22 cellular contexts compared by ENCODE assay signal in genomic region chr11:102708654-102709053, GRCh38. TPM values are rescaled to one million over a fixed set of nuclear protein-coding genes. Genes with fewer than 3 reads are reported as not detected.
DNase-seq lines count a peak whose midpoint lies in the region; ATAC-seq and TF ChIP-seq lines count a peak whose summit lies in the region.
"Had no signal": no experiment of that assay in that cellular context is flagged by ENCODE, and none has a peak within 500 bp of the region (broad histone marks: within the 10 kb centered on the region; RNA-seq: fewer than 3 reads in every experiment).

No MANE protein-coding gene starts in this region.

- no peak overlapping the region for H2BK12ac ChIP-seq in mesenchymal stem cell (ENCODE audit: low read length in 2 of 2)

- H3K36me3 ChIP-seq in mammary epithelial cell (ENCODE audit: insufficient read depth, low read length) (no peaks in the 10 kb centered on the region), mesenchymal stem cell (ENCODE audit: control insufficient read depth in 1 of 2, insufficient read depth in 2 of 2, low read depth in 1 of 2, low read length in 2 of 2) (no peaks in the 10 kb centered on the region), smooth muscle cell (ENCODE audit: low read depth) (no peaks in the 10 kb centered on the region), SK-N-SH (replicated peaks in 1 of 2; ENCODE audit: control insufficient read depth in 1 of 2, insufficient read depth in 2 of 2, low read length in 1 of 2) (no peaks in the 10 kb centered on the region)
- H3K36me3 ChIP-seq: BLaER1 had no signal

- TF ChIP-seq EP300 in SK-N-SH (IDR thresholded peaks at IDR 0.05; ENCODE audit: borderline replicate concordance in 1 of 2, low read depth in 1 of 2, low read length in 1 of 2): no peak

- no peaks in the 10 kb centered on the region for H3K9me3 ChIP-seq in mammary epithelial cell (replicated peaks; ENCODE audit: insufficient read depth, low read length)
- no peaks in the 10 kb centered on the region for H3K9me3 ChIP-seq in mesenchymal stem cell (ENCODE audit: control insufficient read depth, low read length)
- H3K9me3 ChIP-seq in smooth muscle cell (replicated peaks; ENCODE audit: low read depth): no peaks in the 10 kb centered on the region
- H3K9me3 ChIP-seq in SK-N-SH: no peaks in the 10 kb centered on the region
- H3K9me3 ChIP-seq: BLaER1 had no signal

- no peak for TF ChIP-seq RAD21 in SK-N-SH (IDR thresholded peaks at IDR 0.05; ENCODE audit: low read length)

- in situ Hi-C loops in mammary epithelial cell (cut with MboI; ENCODE audit: low sequenced_read_pairs in 2 of 2): no loop called here

- no peak overlapping the region for H3K14ac ChIP-seq in mesenchymal stem cell (ENCODE audit: low read length in 2 of 2)

- dilution Hi-C loops in mammary epithelial cell (cut with HindIII; ENCODE audit: low sequenced_read_pairs): no loop called here

- no peak overlapping the region for H2BK15ac ChIP-seq in mesenchymal stem cell (ENCODE audit: low read depth, poor library complexity, severe bottlenecking)

- H3K27ac ChIP-seq in mammary epithelial cell (ENCODE audit: insufficient read depth, low read depth, low read length) (no peak overlapping the region), mesenchymal stem cell (ENCODE audit: low read length, poor library complexity, severe bottlenecking) (no peak overlapping the region), smooth muscle cell (ENCODE audit: low read depth) (no peak overlapping the region), SK-N-SH (ENCODE audit: low read depth in 2 of 2, low read length in 1 of 2) (no peak overlapping the region)
- H3K27ac ChIP-seq: 22Rv1, BLaER1 had no signal

- no peaks in the 10 kb centered on the region for H3K79me2 ChIP-seq in mammary epithelial cell (ENCODE audit: insufficient read depth, low read length)
- H3K79me2 ChIP-seq in smooth muscle cell (ENCODE audit: low read depth): no peaks in the 10 kb centered on the region
- H3K79me2 ChIP-seq in SK-N-SH (ENCODE audit: insufficient read depth): no peaks in the 10 kb centered on the region

- peaks cover 3% of the 10 kb centered on the region for H3K4me1 ChIP-seq in mammary epithelial cell (ENCODE audit: insufficient read depth, low read length)
- H3K4me1 ChIP-seq in mesenchymal stem cell (ENCODE audit: control insufficient read depth, insufficient read depth, low read depth, low read length): no peaks in the 10 kb centered on the region
- no peaks in the 10 kb centered on the region for H3K4me1 ChIP-seq in smooth muscle cell (ENCODE audit: low read depth)
- H3K4me1 ChIP-seq in SK-N-SH (ENCODE audit: control insufficient read depth in 1 of 2, insufficient read depth in 2 of 2, low read depth in 1 of 2, low read length in 1 of 2): no peaks in the 10 kb centered on the region
- H3K4me1 ChIP-seq: BLaER1 had no signal

- H3K4ac ChIP-seq in mesenchymal stem cell (ENCODE audit: low read depth in 1 of 2, low read length in 2 of 2): no peak overlapping the region

- peaks cover 6% of the 10 kb centered on the region for H3K4me1 Mint-ChIP-seq in MCF 10A (ENCODE audit: insufficient read depth, unreplicated experiment)
- H3K4me1 Mint-ChIP-seq in WTC11: no peaks in the 10 kb centered on the region

- no peak for DNase-seq in MCF 10A (ENCODE audit: unreplicated experiment)
- DNase-seq in mammary epithelial cell: no peak
- DNase-seq in WTC11 (ENCODE audit: low spot score): no peak
- no peak for DNase-seq in mesenchymal stem cell
- no peak for DNase-seq in HEK293T (ENCODE audit: extremely low spot score)
- DNase-seq in smooth muscle cell (lab: John Stamatoyannopoulos, UW; ENCODE audit: unreplicated experiment): no peak
- no peak for DNase-seq in SK-N-SH
- DNase-seq: Calu3; CD8-positive, alpha-beta T cell; DMS53; DND-41; EL; GOT3; H7 had no signal

- no peak overlapping the region for H3K18ac ChIP-seq in mesenchymal stem cell (ENCODE audit: low read depth in 1 of 2, low read length in 2 of 2)

- no peak overlapping the region for H3K9ac ChIP-seq in mammary epithelial cell (ENCODE audit: insufficient read depth, low read length)
- H3K9ac ChIP-seq in mesenchymal stem cell (ENCODE audit: low read length): peak overlapping the region; percentile 6
- no peak overlapping the region for H3K9ac ChIP-seq in smooth muscle cell (ENCODE audit: low read depth)
- no peak overlapping the region for H3K9ac ChIP-seq in SK-N-SH
- H3K9ac ChIP-seq: BLaER1 had no signal

- no peak overlapping the region for H2BK120ac ChIP-seq in mesenchymal stem cell (ENCODE audit: low read depth, low read length)

- WGBS in mammary epithelial cell (ENCODE audit: low coverage, missing lambda C conversion rate): 73% methylated on average over 4 of the region's 4 CpGs
- 70% methylated on average over 4 of the region's 4 CpGs for WGBS in mesenchymal stem cell
- 88% methylated on average over 4 of the region's 4 CpGs for WGBS in smooth muscle cell (ENCODE audit: low lambda C conversion rate)
- 11% methylated on average over 4 of the region's 4 CpGs for WGBS in SK-N-SH (ENCODE audit: low lambda C conversion rate)

- H4K91ac ChIP-seq in mesenchymal stem cell (ENCODE audit: low read length): no peak overlapping the region

- TF ChIP-seq CTCF in MCF 10A (IDR thresholded peaks at IDR 0.05; ENCODE audit: unreplicated experiment) (no peak), mammary epithelial cell (conservative IDR thresholded peaks at IDR 0.05 in 1 of 2, IDR thresholded peaks at IDR 0.05 in 1 of 2; ENCODE audit: extremely low read depth in 1 of 2, insufficient read depth in 1 of 2, low read depth in 1 of 2, low read length in 2 of 2) (no peak), WTC11 (IDR thresholded peaks at IDR 0.05) (no peak), smooth muscle cell (IDR thresholded peaks at IDR 0.05; ENCODE audit: borderline replicate concordance, insufficient read depth, poor library complexity, severe bottlenecking) (no peak), SK-N-SH (IDR thresholded peaks at IDR 0.05) (no peak)

- intact Hi-C loops in MCF 10A (cut with micrococcal nuclease): no loop called here
- intact Hi-C loops in mammary epithelial cell (cut with micrococcal nuclease): no loop called here

- peak overlapping the region; percentile 40 for H3K27ac Mint-ChIP-seq in MCF 10A (ENCODE audit: low read depth, unreplicated experiment)
- H3K27ac Mint-ChIP-seq in WTC11: no peak overlapping the region
- H3K27ac Mint-ChIP-seq: CD8-positive, alpha-beta T cell; IgD-negative memory B cell had no signal

- H4K20me1 ChIP-seq in mammary epithelial cell (ENCODE audit: insufficient read depth, low read length) (no peaks in the 10 kb centered on the region), smooth muscle cell (ENCODE audit: low read depth) (no peaks in the 10 kb centered on the region), SK-N-SH (ENCODE audit: insufficient read depth) (no peaks in the 10 kb centered on the region)
- H4K20me1 ChIP-seq: BLaER1 had no signal

- no peak overlapping the region for H3K4me2 ChIP-seq in mammary epithelial cell (ENCODE audit: insufficient read depth, low read depth, low read length)
- no peak overlapping the region for H3K4me2 ChIP-seq in mesenchymal stem cell (ENCODE audit: low read length, poor library complexity, severe bottlenecking)
- H3K4me2 ChIP-seq in smooth muscle cell: no peak overlapping the region
- H3K4me2 ChIP-seq in SK-N-SH: no peak overlapping the region
- H3K4me2 ChIP-seq: BLaER1 had no signal

- POLR2A ChIA-PET in MCF 10A (lab: Yijun Ruan, JAX) (no interaction called here), WTC11 (lab: Charles Lee) (no interaction called here), HEK293T (lab: Yijun Ruan, JAX) (no interaction called here), SK-N-SH (lab: Yijun Ruan, JAX) (no interaction called here)

- H3K27me3 Mint-ChIP-seq in MCF 10A (ENCODE audit: insufficient read depth, unreplicated experiment) (no peaks in the 10 kb centered on the region), WTC11 (ENCODE audit: low read depth) (no peaks in the 10 kb centered on the region)

- H3F3A ChIP-seq in smooth muscle cell (ENCODE audit: low read depth) (no peaks in the 10 kb centered on the region), SK-N-SH (replicated peaks; ENCODE audit: insufficient read depth) (no peaks in the 10 kb centered on the region)

- H3K9me2 ChIP-seq in SK-N-SH: no peaks in the 10 kb centered on the region

- no peak overlapping the region for H3K4me3 ChIP-seq in mammary epithelial cell (replicated peaks in 1 of 3; ENCODE audit: insufficient read depth in 1 of 3, low read depth in 2 of 3, low read length in 3 of 3)
- no peak overlapping the region for H3K4me3 ChIP-seq in mesenchymal stem cell (ENCODE audit: insufficient read depth in 1 of 2, low read depth in 1 of 2, low read length in 2 of 2)
- H3K4me3 ChIP-seq in smooth muscle cell: no peak overlapping the region
- H3K4me3 ChIP-seq in SK-N-SH (ENCODE audit: low read depth in 2 of 2, low read length in 1 of 2): no peak overlapping the region
- H3K4me3 ChIP-seq: BLaER1 had no signal

- H3K23ac ChIP-seq in mesenchymal stem cell (ENCODE audit: low read length in 2 of 2): no peak overlapping the region

- H2AFZ ChIP-seq in mammary epithelial cell (ENCODE audit: low read depth, low read length) (no peak overlapping the region), mesenchymal stem cell (ENCODE audit: low read depth, low read length) (no peak overlapping the region), smooth muscle cell (ENCODE audit: low read depth) (no peak overlapping the region), SK-N-SH (ENCODE audit: low read depth) (no peak overlapping the region)

- H2BK5ac ChIP-seq in mesenchymal stem cell (ENCODE audit: low read depth, low read length, poor library complexity, severe bottlenecking): no peak overlapping the region

- H3K4me3 Mint-ChIP-seq in MCF 10A (ENCODE audit: unreplicated experiment) (no peak overlapping the region), WTC11 (no peak overlapping the region)
- H3K4me3 Mint-ChIP-seq: CD8-positive, alpha-beta T cell; IgD-negative memory B cell had no signal

- BruUV-seq in MCF 10A (replicated peaks; lab: Mats Ljungman, UMichigan) (no TSS peak), mammary epithelial cell (replicated peaks; lab: Mats Ljungman, UMichigan) (no TSS peak)

- H3K9me3 Mint-ChIP-seq in MCF 10A (ENCODE audit: unreplicated experiment) (no peaks in the 10 kb centered on the region), WTC11 (no peaks in the 10 kb centered on the region)
- H3K9me3 Mint-ChIP-seq: CD8-positive, alpha-beta T cell; IgD-negative memory B cell had no signal

- H4K8ac ChIP-seq in mesenchymal stem cell (ENCODE audit: low read length): no peak overlapping the region

- CTCF ChIA-PET in MCF 10A (lab: Yijun Ruan, JAX) (interaction anchor here (0.6 to 0.7 kb wide), 2 partner anchors 831 to 847 kb away, joined by 4 read pairs; no protein-coding TSS in a partner anchor), mammary epithelial cell (lab: Charles Lee; ENCODE audit: low non-redundant PET) (no interaction called here), WTC11 (lab: Charles Lee) (interaction anchor here (0.5 kb wide), 1 partner anchor 263 kb away, joined by 3 read pairs; no protein-coding TSS in a partner anchor), HEK293T (lab: Yijun Ruan, JAX) (no interaction called here), SK-N-SH (lab: Yijun Ruan, JAX) (no interaction called here)

- no peaks in the 10 kb centered on the region for H3K79me1 ChIP-seq in mesenchymal stem cell (replicated peaks; ENCODE audit: low read length, poor library complexity, severe bottlenecking)

- H3K27me3 ChIP-seq in mammary epithelial cell (ENCODE audit: insufficient read depth, low read length): no peaks in the 10 kb centered on the region
- no peaks in the 10 kb centered on the region for H3K27me3 ChIP-seq in mesenchymal stem cell (ENCODE audit: control insufficient read depth in 1 of 2, insufficient read depth in 1 of 2, low read length in 2 of 2)
- H3K27me3 ChIP-seq in smooth muscle cell (ENCODE audit: low read depth): no peaks in the 10 kb centered on the region
- peaks cover 4% of the 10 kb centered on the region; the same call in 1 of the 2 replicates for H3K27me3 ChIP-seq in SK-N-SH (ENCODE audit: insufficient read depth)
- H3K27me3 ChIP-seq: BLaER1 had no signal

- ATAC-seq in WTC11: no peak
- ATAC-seq: CD8-positive, alpha-beta T cell; HCT116; HepG2 had no signal

- no peak overlapping the region for H2AK5ac ChIP-seq in mesenchymal stem cell (ENCODE audit: low read length, severe bottlenecking)

- H3K36me3 Mint-ChIP-seq in MCF 10A (ENCODE audit: insufficient read depth, unreplicated experiment) (no peaks in the 10 kb centered on the region), WTC11 (no peaks in the 10 kb centered on the region)
- H3K36me3 Mint-ChIP-seq: CD8-positive, alpha-beta T cell had no signal

RNA-seq across cellular contexts. Expression of gene MMP27, which starts 3.1 kb away (rescaled TPM):
- total RNA-seq in MCF 10A (2022): not detected in 2 replicates
- not detected for total RNA-seq in mammary epithelial cell
- not detected for polyA plus RNA-seq in mammary epithelial cell
- not detected for polyA minus RNA-seq in mammary epithelial cell
- total RNA-seq in WTC11 (2021): not detected in 3 replicates
- polyA plus RNA-seq in mesenchymal stem cell (2013, experiment 1 of 2): not detected
- not detected for polyA plus RNA-seq in mesenchymal stem cell (2013, experiment 2 of 2)
- total RNA-seq in smooth muscle cell: not detected in 2 replicates
- polyA plus RNA-seq in smooth muscle cell: not detected in 2 replicates
- polyA plus RNA-seq in SK-N-SH (2012; rRNA removed): not detected in 2 replicates
- polyA plus RNA-seq in SK-N-SH (2012; cell fraction: cytosol; rRNA removed): 0.01 TPM in 2 replicates
- polyA plus RNA-seq in SK-N-SH (2012; cell fraction: nucleus; rRNA removed): 0.02 TPM in 1 of 2 replicates, not detected in the other
- total RNA-seq: A673; Calu3; CD8-positive, alpha-beta T cell; G401; H7; HepG2 had no signal
- polyA plus RNA-seq: AG04450, HepG2, IgD-negative memory B cell had no signal

RNA-seq across cellular contexts. Expression of gene MMP8, which starts 16.1 kb away (rescaled TPM):
- total RNA-seq in MCF 10A (2022) (0.12 TPM in 1 of 2 replicates, not detected in the other), mammary epithelial cell (under 1 TPM in 1 of 2 donors, not detected in 1; 0.50 TPM), WTC11 (2021) (not detected in 3 replicates), smooth muscle cell (0.81 TPM in 1 of 2 replicates, not detected in the other)
- polyA plus RNA-seq in mammary epithelial cell (0.11 TPM), smooth muscle cell (not detected in 2 replicates), SK-N-SH (2012; rRNA removed) (0.07 TPM in 1 of 2 replicates, not detected in the other)
- not detected for polyA minus RNA-seq in mammary epithelial cell
- polyA plus RNA-seq in mesenchymal stem cell (2013, experiment 1 of 2): 0.03 TPM
- polyA plus RNA-seq in mesenchymal stem cell (2013, experiment 2 of 2): 0.01 TPM
- 0.03 TPM in 2 replicates for polyA plus RNA-seq in SK-N-SH (2012; cell fraction: cytosol; rRNA removed)
- not detected in 2 replicates for polyA plus RNA-seq in SK-N-SH (2012; cell fraction: nucleus; rRNA removed)
- total RNA-seq: Calu3; CD8-positive, alpha-beta T cell; H7; HepG2 had no signal
- polyA plus RNA-seq: HepG2, IgD-negative memory B cell had no signal

Comparison
In these comparisons a context has a peak if more than half of its experiments do, and no peak if none do; other contexts are left out.
1. CTCF ChIA-PET loops: an anchor here in MCF 10A (0.6 to 0.7 kb wide) and WTC11 (0.5 kb wide); none called in mammary epithelial cell, HEK293T and SK-N-SH.